ENCODE assay signal across 22 cellular contexts in the genomic region with DNA sequence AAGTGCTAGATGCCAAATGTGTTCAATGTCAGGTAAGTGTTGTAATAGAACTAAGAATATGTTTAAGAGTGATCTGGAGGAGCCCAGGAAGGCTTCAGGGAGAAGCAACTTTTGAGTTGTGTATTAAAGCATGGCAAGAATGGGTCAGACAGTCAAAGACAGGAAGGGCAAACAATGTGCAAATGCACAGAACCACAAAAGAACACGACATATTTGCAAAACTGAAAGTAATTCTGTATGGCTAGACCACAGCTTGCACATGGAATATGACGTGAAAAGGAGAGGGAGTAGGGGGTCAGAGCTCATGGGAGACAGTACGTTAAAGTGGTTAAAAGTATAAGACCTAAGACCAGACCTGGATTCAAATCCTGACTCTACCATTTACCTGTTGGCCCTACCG. TPM values are rescaled to one million over a fixed set of nuclear protein-coding genes. Genes with fewer than 3 reads are reported as not detected.
A peak's percentile ranks its signal among the peaks of the same experiment; 100 is the strongest.
DNase-seq lines count a peak whose midpoint lies in the region; ATAC-seq and TF ChIP-seq lines count a peak whose summit lies in the region.
"Had no signal": no experiment of that assay in that cellular context is flagged by ENCODE, and none has a peak within 500 bp of the region (broad histone marks: within the 10 kb centered on the region; RNA-seq: fewer than 3 reads in every experiment).

No MANE protein-coding gene starts in this region.

- POLR2A ChIA-PET in activated CD4-positive, alpha-beta T cell treated with anti-CD3 and anti-CD28 coated beads for 36 hours (lab: Charles Lee) = no interaction called here
- POLR2A ChIA-PET in MCF 10A (lab: Yijun Ruan, JAX) = no interaction called here

- no peaks in the 10 kb centered on the region for H3K9me3 Mint-ChIP-seq in activated CD4-positive, alpha-beta T cell treated with anti-CD3 and anti-CD28 coated beads for 36 hours (ENCODE audit: low read depth)
- H3K9me3 Mint-ChIP-seq in activated T-helper 2 cell treated with anti-CD3 and anti-CD28 coated beads, Interferon-gamma antibody, Interleukin-2, Interleukin-4, amounts not matched to agents 10 μg/mL and 5 μg/mL and 100 μg/mL, durations not matched to agents 14 hours and 24 hours and 36 hours = no peaks in the 10 kb centered on the region
- H3K9me3 Mint-ChIP-seq in natural killer cell treated with Interleukin-12 subunit alpha and Interleukin-12 subunit beta and Interleukin-15 and Interleukin-18, amount 100 ng/mL, for 72 hours = no peaks in the 10 kb centered on the region
- no peaks in the 10 kb centered on the region for H3K9me3 Mint-ChIP-seq in MCF 10A (ENCODE audit: unreplicated experiment)
- H3K9me3 Mint-ChIP-seq: mesothelial cell of epicardium had no signal

- BruUV-seq in MCF 10A (replicated peaks; lab: Mats Ljungman, UMichigan) = no TSS peak

- no peak overlapping the region for H3K4me3 Mint-ChIP-seq in activated CD4-positive, alpha-beta T cell treated with anti-CD3 and anti-CD28 coated beads for 36 hours
- H3K4me3 Mint-ChIP-seq in activated T-helper 2 cell treated with anti-CD3 and anti-CD28 coated beads, Interferon-gamma antibody, Interleukin-2, Interleukin-4, amounts not matched to agents 10 μg/mL and 5 μg/mL and 100 μg/mL, durations not matched to agents 14 hours and 24 hours and 36 hours (ENCODE audit: low read depth) = no peak overlapping the region
- H3K4me3 Mint-ChIP-seq in natural killer cell treated with Interleukin-12 subunit alpha and Interleukin-12 subunit beta and Interleukin-15 and Interleukin-18, amount 100 ng/mL, for 72 hours = peak overlapping the region; percentile 45
- no peak overlapping the region for H3K4me3 Mint-ChIP-seq in MCF 10A (ENCODE audit: unreplicated experiment)
- H3K4me3 Mint-ChIP-seq: mesothelial cell of epicardium had no signal

- no peak overlapping the region for H3K4me3 ChIP-seq in Jurkat, Clone E6-1 (ENCODE audit: low read length)
- H3K4me3 ChIP-seq: SK-N-MC had no signal

- CTCF ChIA-PET in activated CD4-positive, alpha-beta T cell treated with anti-CD3 and anti-CD28 coated beads for 36 hours (lab: Charles Lee) = interaction anchor here (1.0 kb wide), 1 partner anchor 142 kb away, joined by 3 read pairs; no protein-coding TSS in a partner anchor
- CTCF ChIA-PET in MCF 10A (lab: Yijun Ruan, JAX) = interaction anchor here (1.3 kb wide), 1 partner anchor 127 kb away, joined by 3 read pairs; no protein-coding TSS in a partner anchor

- no peaks in the 10 kb centered on the region for H3K27me3 Mint-ChIP-seq in activated CD4-positive, alpha-beta T cell treated with anti-CD3 and anti-CD28 coated beads for 36 hours
- no peaks in the 10 kb centered on the region for H3K27me3 Mint-ChIP-seq in activated T-helper 2 cell treated with anti-CD3 and anti-CD28 coated beads, Interferon-gamma antibody, Interleukin-2, Interleukin-4, amounts not matched to agents 10 μg/mL and 5 μg/mL and 100 μg/mL, durations not matched to agents 14 hours and 24 hours and 36 hours (ENCODE audit: low read depth)
- no peaks in the 10 kb centered on the region for H3K27me3 Mint-ChIP-seq in natural killer cell treated with Interleukin-12 subunit alpha and Interleukin-12 subunit beta and Interleukin-15 and Interleukin-18, amount 100 ng/mL, for 72 hours
- no peaks in the 10 kb centered on the region for H3K27me3 Mint-ChIP-seq in MCF 10A (ENCODE audit: insufficient read depth, unreplicated experiment)

- H3K27ac Mint-ChIP-seq in activated CD4-positive, alpha-beta T cell treated with anti-CD3 and anti-CD28 coated beads for 36 hours = peak overlapping the region; percentile 83
- H3K27ac Mint-ChIP-seq in activated T-helper 2 cell treated with anti-CD3 and anti-CD28 coated beads, Interferon-gamma antibody, Interleukin-2, Interleukin-4, amounts not matched to agents 10 μg/mL and 5 μg/mL and 100 μg/mL, durations not matched to agents 14 hours and 24 hours and 36 hours = peak overlapping the region; percentile 56
- peak overlapping the region; percentile 31 to 56 for H3K27ac Mint-ChIP-seq in natural killer cell treated with Interleukin-12 subunit alpha and Interleukin-12 subunit beta and Interleukin-15 and Interleukin-18, amount 100 ng/mL, for 72 hours
- H3K27ac Mint-ChIP-seq in MCF 10A (ENCODE audit: low read depth, unreplicated experiment) = no peak overlapping the region
- H3K27ac Mint-ChIP-seq: mesothelial cell of epicardium had no signal

- H3K4me1 Mint-ChIP-seq in activated CD4-positive, alpha-beta T cell treated with anti-CD3 and anti-CD28 coated beads for 36 hours = peaks cover 20% of the 10 kb centered on the region
- peaks cover 16% of the 10 kb centered on the region for H3K4me1 Mint-ChIP-seq in activated T-helper 2 cell treated with anti-CD3 and anti-CD28 coated beads, Interferon-gamma antibody, Interleukin-2, Interleukin-4, amounts not matched to agents 10 μg/mL and 5 μg/mL and 100 μg/mL, durations not matched to agents 14 hours and 24 hours and 36 hours (ENCODE audit: low read depth)
- H3K4me1 Mint-ChIP-seq in natural killer cell treated with Interleukin-12 subunit alpha and Interleukin-12 subunit beta and Interleukin-15 and Interleukin-18, amount 100 ng/mL, for 72 hours (ENCODE audit: low read depth in 2 of 2) = peaks cover 17% of the 10 kb centered on the region in 2 donors
- H3K4me1 Mint-ChIP-seq in MCF 10A (ENCODE audit: insufficient read depth, unreplicated experiment) = no peaks in the 10 kb centered on the region
- H3K4me1 Mint-ChIP-seq: mesothelial cell of epicardium had no signal

- H3K36me3 Mint-ChIP-seq in activated CD4-positive, alpha-beta T cell treated with anti-CD3 and anti-CD28 coated beads for 36 hours (ENCODE audit: low read depth) = peaks cover 41% of the 10 kb centered on the region
- H3K36me3 Mint-ChIP-seq in activated T-helper 2 cell treated with anti-CD3 and anti-CD28 coated beads, Interferon-gamma antibody, Interleukin-2, Interleukin-4, amounts not matched to agents 10 μg/mL and 5 μg/mL and 100 μg/mL, durations not matched to agents 14 hours and 24 hours and 36 hours (ENCODE audit: low read depth) = peaks cover 77% of the 10 kb centered on the region
- H3K36me3 Mint-ChIP-seq in natural killer cell treated with Interleukin-12 subunit alpha and Interleukin-12 subunit beta and Interleukin-15 and Interleukin-18, amount 100 ng/mL, for 72 hours = peaks cover 42% of the 10 kb centered on the region
- H3K36me3 Mint-ChIP-seq in MCF 10A (ENCODE audit: insufficient read depth, unreplicated experiment) = peaks cover 74% of the 10 kb centered on the region

- no peak for TF ChIP-seq CTCF in MCF 10A (IDR thresholded peaks at IDR 0.05; ENCODE audit: unreplicated experiment)

- intact Hi-C loops in activated CD4-positive, alpha-beta T cell treated with anti-CD3 and anti-CD28 coated beads for 36 hours (cut with DNase I, micrococcal nuclease) = no loop called here
- intact Hi-C loops in activated T-helper 2 cell treated with anti-CD3 and anti-CD28 coated beads, Interferon-gamma antibody, Interleukin-2, Interleukin-4, amounts not matched to agents 10 μg/mL and 5 μg/mL and 100 μg/mL, durations not matched to agents 14 hours and 24 hours and 36 hours (cut with micrococcal nuclease) = no loop called here
- intact Hi-C loops in MCF 10A (cut with micrococcal nuclease) = no loop called here

- DNase-seq in activated CD4-positive, alpha-beta T cell treated with anti-CD3 and anti-CD28 coated beads for 36 hours = no peak
- DNase-seq in activated CD4-positive, alpha-beta T cell treated with anti-CD3 and anti-CD28 coated beads, Interleukin-2, amount 50 U/mL, for 4 hours = no peak
- DNase-seq in Jurkat, Clone E6-1 (ENCODE audit: low read depth, low spot score) = peak; percentile 30
- no peak for DNase-seq in activated T-helper 2 cell treated with anti-CD3 and anti-CD28 coated beads, Interferon-gamma antibody, Interleukin-2, Interleukin-4, amounts not matched to agents 10 μg/mL and 5 μg/mL and 100 μg/mL, durations not matched to agents 14 hours and 24 hours and 36 hours (ENCODE audit: low spot score)
- no peak for DNase-seq in natural killer cell treated with Interleukin-12 subunit alpha and Interleukin-12 subunit beta and Interleukin-15 and Interleukin-18, amount 100 ng/mL, for 72 hours (ENCODE audit: low spot score)
- DNase-seq in kidney glomerular epithelial cell (lab: John Stamatoyannopoulos, UW) = no peak
- no peak for DNase-seq in MCF 10A (ENCODE audit: unreplicated experiment)
- DNase-seq in NCI-H1092 treated with DMSO at 0.1 percent for 48 hours (lab: John Stamatoyannopoulos, UW) = no peak
- DNase-seq: 8988T; activated CD4-positive, alpha-beta T cell treated with anti-CD3 and anti-CD28 coated beads for 1 hour; anterior cingulate cortex; central memory CD4-positive, alpha-beta T cell; GDM1; left colon; NCI-H2029; NCI-H446; NK-92 treated with Interleukin-12 subunit alpha and Interleukin-12 subunit beta, amount 100 ng/mL, for 24 hours; stimulated activated CD4-positive, alpha-beta T cell treated with anti-CD3 and anti-CD28 coated beads, Interleukin-4, amount 100 ng/mL, for 24 hours; substantia nigra had no signal

- peak; percentile 82 for ATAC-seq in activated CD4-positive, alpha-beta T cell treated with anti-CD3 and anti-CD28 coated beads for 36 hours
- ATAC-seq in natural killer cell treated with Interleukin-12 subunit alpha and Interleukin-12 subunit beta and Interleukin-15 and Interleukin-18, amount 100 ng/mL, for 72 hours = peak; percentile 65 to 79
- ATAC-seq: esophagus mucosa, left colon had no signal

RNA-seq across cellular contexts. Expression of gene SORT1, which starts 7.1 kb away (rescaled TPM):
- under 1 TPM; 0.39 to 0.55 TPM for total RNA-seq in activated CD4-positive, alpha-beta T cell treated with anti-CD3 and anti-CD28 coated beads for 36 hours
- polyA plus RNA-seq in Jurkat, Clone E6-1 (2012; ENCODE audit: insufficient read depth, insufficient read length) = 19.1 TPM
- 1.1 and 1.9 TPM in 2 replicates for total RNA-seq in activated T-helper 2 cell treated with anti-CD3 and anti-CD28 coated beads, Interferon-gamma antibody, Interleukin-2, Interleukin-4, amounts not matched to agents 10 μg/mL and 5 μg/mL and 100 μg/mL, durations not matched to agents 14 hours and 24 hours and 36 hours
- 1 to 10 TPM; 5.8 to 7.9 TPM for total RNA-seq in natural killer cell treated with Interleukin-12 subunit alpha and Interleukin-12 subunit beta and Interleukin-15 and Interleukin-18, amount 100 ng/mL, for 72 hours
- total RNA-seq in MCF 10A (2022) = 13.3 TPM in 2 replicates

RNA-seq across cellular contexts. Expression of gene PSMA5, which starts 21.4 kb away (rescaled TPM):
- total RNA-seq in activated CD4-positive, alpha-beta T cell treated with anti-CD3 and anti-CD28 coated beads for 36 hours = 100 to 1,000 TPM; 151 to 249 TPM
- 303 TPM for polyA plus RNA-seq in Jurkat, Clone E6-1 (2012; ENCODE audit: insufficient read depth, insufficient read length)
- total RNA-seq in activated T-helper 2 cell treated with anti-CD3 and anti-CD28 coated beads, Interferon-gamma antibody, Interleukin-2, Interleukin-4, amounts not matched to agents 10 μg/mL and 5 μg/mL and 100 μg/mL, durations not matched to agents 14 hours and 24 hours and 36 hours = 257 and 281 TPM in 2 replicates
- 100 to 1,000 TPM; 194 to 201 TPM for total RNA-seq in natural killer cell treated with Interleukin-12 subunit alpha and Interleukin-12 subunit beta and Interleukin-15 and Interleukin-18, amount 100 ng/mL, for 72 hours
- 109 and 113 TPM in 2 replicates for total RNA-seq in MCF 10A (2022)
